8 cellular contexts compared by ENCODE assay signal in genomic region chr2:208265807-208266640, GRCh38. TPM values are rescaled to one million over a fixed set of nuclear protein-coding genes. Genes with fewer than 3 reads are reported as not detected.
DNase-seq lines count a peak whose midpoint lies in the region; ATAC-seq, FAIRE-seq and TF ChIP-seq lines count a peak whose summit lies in the region.

Gene PIKFYVE, plus strand, starts transcription at chr2:208266255. Its CDS starts 5,265 bp downstream, at chr2:208271520.

- H3K27ac Mint-ChIP-seq in WTC11: peak within 1 kb of the TSS; percentile 97

- CTCF ChIA-PET in AG04450 (lab: Charles Lee): interaction anchor here (0.6 to 5.9 kb wide), 3 partner anchors 12 to 90 kb away, joined by 4 to 57 read pairs (median 11); partner anchors contain the start of gene IDH1
- CTCF ChIA-PET in WTC11 (lab: Charles Lee): interaction anchor here (0.9 to 5.8 kb wide), 4 partner anchors 11 to 164 kb away, joined by 3 to 91 read pairs (median 10); partner anchors contain the start of gene IDH1

- peak; percentile 91 for DNase-seq in AG04450 (ENCODE audit: low read depth, low spot score)
- DNase-seq in NCI-H226: peak; percentile 90
- peak; percentile 94 for DNase-seq in WTC11 (ENCODE audit: low spot score)
- DNase-seq in cardiac fibroblast (ENCODE audit: low read depth in 2 of 2): peak; percentile 99
- DNase-seq in iPS-NIHi11 (ENCODE audit: low spot score): peak; percentile 96
- peak; percentile 97 for DNase-seq in small intestine

- POLR2A ChIA-PET in AG04450 (lab: Yijun Ruan, JAX): interaction anchor here (0.5 to 1.8 kb wide), 6 partner anchors 9 to 736 kb away, joined by 3 to 25 read pairs (median 5); partner anchors contain the start of genes CCNYL1, CREB1 and IDH1
- POLR2A ChIA-PET in WTC11 (lab: Charles Lee): interaction anchor here (1.1 to 2.8 kb wide), 2 partner anchors 12 to 14 kb away, joined by 3 to 38 read pairs; partner anchors contain the start of gene IDH1

- H3K36me3 ChIP-seq in small intestine (ENCODE audit: control insufficient read depth in 2 of 2, insufficient read depth in 2 of 2, low read length in 2 of 2): no peaks in the 10 kb centered on the region

- peak; percentile 90 for ATAC-seq in GM18909 (IDR thresholded peaks at IDR 0.05; ENCODE audit: poor library complexity, unreplicated experiment)
- ATAC-seq in HG03175 (IDR thresholded peaks at IDR 0.05; ENCODE audit: unreplicated experiment): peak; percentile 83
- peak; percentile 90 for ATAC-seq in WTC11

- H3K9me3 ChIP-seq in AG04450 (ENCODE audit: control insufficient read depth, insufficient read depth, low read length): no peaks in the 10 kb centered on the region
- no peaks in the 10 kb centered on the region for H3K9me3 ChIP-seq in small intestine (ENCODE audit: control insufficient read depth, low read depth)

- H3K27ac ChIP-seq in AG04450 (ENCODE audit: low read depth, low read length) (peak within 1 kb of the TSS; percentile 92), small intestine (ENCODE audit: low read depth in 1 of 2, low read length in 1 of 2) (peak within 1 kb of the TSS; percentile 89 to 95)

- WGBS in small intestine, 3 donors: 0 to 1% (median 0%) methylated on average over 49 to 53 of the region's 53 CpGs

- peaks cover 28% of the 10 kb centered on the region for H3K4me1 Mint-ChIP-seq in WTC11

- peak within 1 kb of the TSS; percentile 91 for H3K4me3 ChIP-seq in AG04450 (ENCODE audit: low read depth, low read length)
- H3K4me3 ChIP-seq in cardiac fibroblast (replicated peaks in 1 of 2; ENCODE audit: low read depth in 2 of 2, low read length in 2 of 2): peak within 1 kb of the TSS; percentile 66 to 92
- H3K4me3 ChIP-seq in small intestine (ENCODE audit: low read depth in 1 of 2, low read length in 2 of 2): peak within 1 kb of the TSS; percentile 84 to 93

- no peak for FAIRE-seq in small intestine (lab: Jason Lieb, UNC)

- H3K36me3 Mint-ChIP-seq in WTC11: peaks cover 6% of the 10 kb centered on the region

- peak within 1 kb of the TSS; percentile 93 for H3K4me3 Mint-ChIP-seq in WTC11

- H3K4me1 ChIP-seq in small intestine (ENCODE audit: control insufficient read depth in 2 of 2, insufficient read depth in 1 of 2, low read depth in 1 of 2, low read length in 1 of 2): peaks cover 0 to 7% of the 10 kb centered on the region in 2 donors

- H3K27me3 Mint-ChIP-seq in WTC11 (ENCODE audit: low read depth): no peaks in the 10 kb centered on the region

- no peaks in the 10 kb centered on the region for H3K27me3 ChIP-seq in AG04450 (ENCODE audit: control insufficient read depth, insufficient read depth, low read length)
- no peaks in the 10 kb centered on the region for H3K27me3 ChIP-seq in small intestine (ENCODE audit: control insufficient read depth in 2 of 2, insufficient read depth in 2 of 2, low read length in 2 of 2)

- no peak for TF ChIP-seq CTCF in AG04450 (IDR thresholded peaks at IDR 0.05; ENCODE audit: low read depth, low read length)
- no peak for TF ChIP-seq CTCF in WTC11 (IDR thresholded peaks at IDR 0.05)
- no peak for TF ChIP-seq CTCF in cardiac fibroblast (IDR thresholded peaks at IDR 0.05; ENCODE audit: low read depth, low read length)

- peaks cover 12% of the 10 kb centered on the region for H3K9me3 Mint-ChIP-seq in WTC11

TF ChIP-seq in WTC11, 78 proteins besides CTCF, POLR2A, EP300 and RAD21 (continues in another document):
- TF ChIP-seq TEAD1 (CRISPR knock-in tag; IDR thresholded peaks at IDR 0.05): peak; percentile 43
- TF ChIP-seq, protein P1, sequence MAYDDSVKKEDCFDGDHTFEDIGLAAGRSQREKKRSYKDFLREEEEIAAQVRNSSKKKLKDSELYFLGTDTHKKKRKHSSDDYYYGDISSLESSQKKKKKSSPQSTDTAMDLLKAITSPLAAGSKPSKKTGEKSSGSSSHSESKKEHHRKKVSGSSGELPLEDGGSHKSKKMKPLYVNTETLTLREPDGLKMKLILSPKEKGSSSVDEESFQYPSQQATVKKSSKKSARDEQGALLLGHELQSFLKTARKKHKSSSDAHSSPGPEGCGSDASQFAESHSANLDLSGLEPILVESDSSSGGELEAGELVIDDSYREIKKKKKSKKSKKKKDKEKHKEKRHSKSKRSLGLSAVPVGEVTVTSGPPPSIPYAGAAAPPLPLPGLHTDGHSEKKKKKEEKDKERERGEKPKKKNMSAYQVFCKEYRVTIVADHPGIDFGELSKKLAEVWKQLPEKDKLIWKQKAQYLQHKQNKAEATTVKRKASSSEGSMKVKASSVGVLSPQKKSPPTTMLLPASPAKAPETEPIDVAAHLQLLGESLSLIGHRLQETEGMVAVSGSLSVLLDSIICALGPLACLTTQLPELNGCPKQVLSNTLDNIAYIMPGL (CRISPR knock-in tag; IDR thresholded peaks at IDR 0.05): peak; percentile 66; the same call in 1 of the 2 replicates
- no peak for TF ChIP-seq RORB (CRISPR knock-in tag; IDR thresholded peaks at IDR 0.05)
- no peak for TF ChIP-seq GRHL2 (CRISPR knock-in tag; IDR thresholded peaks at IDR 0.05; ENCODE audit: insufficient replicate concordance, severe bottlenecking)
- TF ChIP-seq, protein P2, sequence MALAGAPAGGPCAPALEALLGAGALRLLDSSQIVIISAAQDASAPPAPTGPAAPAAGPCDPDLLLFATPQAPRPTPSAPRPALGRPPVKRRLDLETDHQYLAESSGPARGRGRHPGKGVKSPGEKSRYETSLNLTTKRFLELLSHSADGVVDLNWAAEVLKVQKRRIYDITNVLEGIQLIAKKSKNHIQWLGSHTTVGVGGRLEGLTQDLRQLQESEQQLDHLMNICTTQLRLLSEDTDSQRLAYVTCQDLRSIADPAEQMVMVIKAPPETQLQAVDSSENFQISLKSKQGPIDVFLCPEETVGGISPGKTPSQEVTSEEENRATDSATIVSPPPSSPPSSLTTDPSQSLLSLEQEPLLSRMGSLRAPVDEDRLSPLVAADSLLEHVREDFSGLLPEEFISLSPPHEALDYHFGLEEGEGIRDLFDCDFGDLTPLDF (CRISPR knock-in tag; IDR thresholded peaks at IDR 0.05): no peak
- no peak for TF ChIP-seq CREB1 (CRISPR knock-in tag; IDR thresholded peaks at IDR 0.05)
- no peak for TF ChIP-seq SMAD4 (CRISPR knock-in tag; IDR thresholded peaks at IDR 0.05)
- TF ChIP-seq, protein P3, sequence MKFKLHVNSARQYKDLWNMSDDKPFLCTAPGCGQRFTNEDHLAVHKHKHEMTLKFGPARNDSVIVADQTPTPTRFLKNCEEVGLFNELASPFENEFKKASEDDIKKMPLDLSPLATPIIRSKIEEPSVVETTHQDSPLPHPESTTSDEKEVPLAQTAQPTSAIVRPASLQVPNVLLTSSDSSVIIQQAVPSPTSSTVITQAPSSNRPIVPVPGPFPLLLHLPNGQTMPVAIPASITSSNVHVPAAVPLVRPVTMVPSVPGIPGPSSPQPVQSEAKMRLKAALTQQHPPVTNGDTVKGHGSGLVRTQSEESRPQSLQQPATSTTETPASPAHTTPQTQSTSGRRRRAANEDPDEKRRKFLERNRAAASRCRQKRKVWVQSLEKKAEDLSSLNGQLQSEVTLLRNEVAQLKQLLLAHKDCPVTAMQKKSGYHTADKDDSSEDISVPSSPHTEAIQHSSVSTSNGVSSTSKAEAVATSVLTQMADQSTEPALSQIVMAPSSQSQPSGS (CRISPR knock-in tag; IDR thresholded peaks at IDR 0.05; ENCODE audit: borderline replicate concordance, low read depth): no peak
- TF ChIP-seq NR2C2 (CRISPR knock-in tag; IDR thresholded peaks at IDR 0.05): no peak
- TF ChIP-seq, protein P4, sequence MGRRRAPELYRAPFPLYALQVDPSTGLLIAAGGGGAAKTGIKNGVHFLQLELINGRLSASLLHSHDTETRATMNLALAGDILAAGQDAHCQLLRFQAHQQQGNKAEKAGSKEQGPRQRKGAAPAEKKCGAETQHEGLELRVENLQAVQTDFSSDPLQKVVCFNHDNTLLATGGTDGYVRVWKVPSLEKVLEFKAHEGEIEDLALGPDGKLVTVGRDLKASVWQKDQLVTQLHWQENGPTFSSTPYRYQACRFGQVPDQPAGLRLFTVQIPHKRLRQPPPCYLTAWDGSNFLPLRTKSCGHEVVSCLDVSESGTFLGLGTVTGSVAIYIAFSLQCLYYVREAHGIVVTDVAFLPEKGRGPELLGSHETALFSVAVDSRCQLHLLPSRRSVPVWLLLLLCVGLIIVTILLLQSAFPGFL (CRISPR knock-in tag; IDR thresholded peaks at IDR 0.05; ENCODE audit: borderline replicate concordance): no peak
- no peak for TF ChIP-seq KAT7 (CRISPR knock-in tag; IDR thresholded peaks at IDR 0.05; ENCODE audit: borderline replicate concordance)
- no peak for TF ChIP-seq NR3C1 (CRISPR knock-in tag; conservative IDR thresholded peaks at IDR 0.05; ENCODE audit: low read depth)
- TF ChIP-seq FOXP4 (CRISPR knock-in tag; IDR thresholded peaks at IDR 0.05): peak; percentile 76
- TF ChIP-seq SMAD3 (CRISPR knock-in tag; IDR thresholded peaks at IDR 0.05; ENCODE audit: borderline replicate concordance): peak; percentile 21; the same call in 1 of the 2 replicates
- peak; percentile 90 for TF ChIP-seq USF2 (CRISPR knock-in tag; IDR thresholded peaks at IDR 0.05)

RNA-seq across cellular contexts. Expression of gene PIKFYVE, which starts in this region (rescaled TPM):
- polyA plus RNA-seq in AG04450 (2011; rRNA removed): 19.6 and 23.8 TPM in 2 replicates
- polyA minus RNA-seq in AG04450 (2011; rRNA and poly(A)+ RNA removed): 38.9 and 42.9 TPM in 2 replicates
- 28.9 to 36.1 TPM (median 33.6 TPM) in 3 replicates for total RNA-seq in WTC11 (2021)
- polyA plus RNA-seq in small intestine: 1 to 10 TPM; 5.1 to 8.7 (median 5.4) TPM

Comparison
In these comparisons a context has a peak if more than half of its experiments do, and no peak if none do; other contexts are left out.
1. Peak in every context shown above with its lines: DNase-seq, ATAC-seq, H3K4me3 ChIP-seq and H3K27ac ChIP-seq.